ENCODE assay signal across 3 cellular contexts in the genomic region with DNA sequence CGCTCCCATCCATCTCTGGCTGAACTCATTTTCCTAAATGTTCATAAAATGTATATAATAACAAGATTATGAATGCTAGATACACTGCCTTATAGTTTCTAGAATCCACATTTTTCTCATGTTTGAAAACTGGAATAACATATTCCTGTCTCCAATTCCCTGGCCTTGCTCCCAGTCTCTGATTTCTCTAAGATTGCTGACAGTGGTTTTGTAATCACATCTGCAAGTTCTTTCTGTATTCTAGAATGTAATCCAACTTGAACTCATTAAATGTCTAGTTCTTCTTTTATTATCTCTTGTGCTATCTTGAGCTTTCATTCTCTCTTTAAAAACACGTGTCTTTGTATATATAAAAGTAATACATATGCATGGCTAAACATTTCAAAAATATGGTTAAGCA.
A peak's percentile ranks its signal among the peaks of the same experiment; 100 is the strongest.
TF ChIP-seq lines count a peak whose summit lies in the region.

No MANE protein-coding gene starts in this region.

TF ChIP-seq in SK-N-SH, 30 proteins besides CTCF, POLR2A, EP300 and RAD21:
- TF ChIP-seq JUND (IDR thresholded peaks at IDR 0.05): 0 out of 2 replicates have a peak, but pooled peaks have one; percentile 13
- TF ChIP-seq, protein P1, sequence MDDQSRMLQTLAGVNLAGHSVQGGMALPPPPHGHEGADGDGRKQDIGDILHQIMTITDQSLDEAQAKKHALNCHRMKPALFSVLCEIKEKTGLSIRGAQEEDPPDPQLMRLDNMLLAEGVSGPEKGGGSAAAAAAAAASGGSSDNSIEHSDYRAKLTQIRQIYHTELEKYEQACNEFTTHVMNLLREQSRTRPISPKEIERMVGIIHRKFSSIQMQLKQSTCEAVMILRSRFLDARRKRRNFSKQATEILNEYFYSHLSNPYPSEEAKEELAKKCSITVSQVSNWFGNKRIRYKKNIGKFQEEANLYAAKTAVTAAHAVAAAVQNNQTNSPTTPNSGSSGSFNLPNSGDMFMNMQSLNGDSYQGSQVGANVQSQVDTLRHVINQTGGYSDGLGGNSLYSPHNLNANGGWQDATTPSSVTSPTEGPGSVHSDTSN (IDR thresholded peaks at IDR 0.05): no peak
- TF ChIP-seq NFIC (IDR thresholded peaks at IDR 0.05; ENCODE audit: borderline replicate concordance): peak; percentile 20; the same call in 1 of the 2 replicates
- TF ChIP-seq TCF12 (IDR thresholded peaks at IDR 0.05): peak; percentile 54
- TF ChIP-seq TAF1 (IDR thresholded peaks at IDR 0.05; ENCODE audit: borderline replicate concordance, low read depth, low read length): no peak

TF ChIP-seq in SK-N-SH treated with all-trans-retinoic acid at 6 μM for 48 hours, 23 proteins besides CTCF, POLR2A, EP300 and RAD21 (continues in another document):
- TF ChIP-seq ZNF8 (CRISPR knock-in tag; IDR thresholded peaks at IDR 0.05): no peak
- TF ChIP-seq ZNF565 (CRISPR knock-in tag; conservative IDR thresholded peaks at IDR 0.05; ENCODE audit: low read depth): no peak
- no peak for TF ChIP-seq GLIS3 (CRISPR knock-in tag; IDR thresholded peaks at IDR 0.05)
- TF ChIP-seq ZC3H10 (CRISPR knock-in tag; IDR thresholded peaks at IDR 0.05): no peak
- TF ChIP-seq ARNTL (CRISPR knock-in tag; IDR thresholded peaks at IDR 0.05; ENCODE audit: borderline replicate concordance, low read depth): no peak
- no peak for TF ChIP-seq ISL1 (CRISPR knock-in tag; IDR thresholded peaks at IDR 0.05)
- TF ChIP-seq TOX (CRISPR knock-in tag; IDR thresholded peaks at IDR 0.05; ENCODE audit: borderline replicate concordance): no peak
- TF ChIP-seq, protein P2, sequence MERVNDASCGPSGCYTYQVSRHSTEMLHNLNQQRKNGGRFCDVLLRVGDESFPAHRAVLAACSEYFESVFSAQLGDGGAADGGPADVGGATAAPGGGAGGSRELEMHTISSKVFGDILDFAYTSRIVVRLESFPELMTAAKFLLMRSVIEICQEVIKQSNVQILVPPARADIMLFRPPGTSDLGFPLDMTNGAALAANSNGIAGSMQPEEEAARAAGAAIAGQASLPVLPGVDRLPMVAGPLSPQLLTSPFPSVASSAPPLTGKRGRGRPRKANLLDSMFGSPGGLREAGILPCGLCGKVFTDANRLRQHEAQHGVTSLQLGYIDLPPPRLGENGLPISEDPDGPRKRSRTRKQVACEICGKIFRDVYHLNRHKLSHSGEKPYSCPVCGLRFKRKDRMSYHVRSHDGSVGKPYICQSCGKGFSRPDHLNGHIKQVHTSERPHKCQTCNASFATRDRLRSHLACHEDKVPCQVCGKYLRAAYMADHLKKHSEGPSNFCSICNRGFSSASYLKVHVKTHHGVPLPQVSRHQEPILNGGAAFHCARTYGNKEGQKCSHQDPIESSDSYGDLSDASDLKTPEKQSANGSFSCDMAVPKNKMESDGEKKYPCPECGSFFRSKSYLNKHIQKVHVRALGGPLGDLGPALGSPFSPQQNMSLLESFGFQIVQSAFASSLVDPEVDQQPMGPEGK (CRISPR knock-in tag; IDR thresholded peaks at IDR 0.05; ENCODE audit: borderline replicate concordance): no peak
- TF ChIP-seq, protein P3, sequence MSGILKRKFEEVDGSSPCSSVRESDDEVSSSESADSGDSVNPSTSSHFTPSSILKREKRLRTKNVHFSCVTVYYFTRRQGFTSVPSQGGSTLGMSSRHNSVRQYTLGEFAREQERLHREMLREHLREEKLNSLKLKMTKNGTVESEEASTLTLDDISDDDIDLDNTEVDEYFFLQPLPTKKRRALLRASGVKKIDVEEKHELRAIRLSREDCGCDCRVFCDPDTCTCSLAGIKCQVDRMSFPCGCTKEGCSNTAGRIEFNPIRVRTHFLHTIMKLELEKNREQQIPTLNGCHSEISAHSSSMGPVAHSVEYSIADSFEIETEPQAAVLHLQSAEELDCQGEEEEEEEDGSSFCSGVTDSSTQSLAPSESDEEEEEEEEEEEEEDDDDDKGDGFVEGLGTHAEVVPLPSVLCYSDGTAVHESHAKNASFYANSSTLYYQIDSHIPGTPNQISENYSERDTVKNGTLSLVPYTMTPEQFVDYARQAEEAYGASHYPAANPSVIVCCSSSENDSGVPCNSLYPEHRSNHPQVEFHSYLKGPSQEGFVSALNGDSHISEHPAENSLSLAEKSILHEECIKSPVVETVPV (CRISPR knock-in tag; IDR thresholded peaks at IDR 0.05): no peak
- no peak for TF ChIP-seq PPARA (CRISPR knock-in tag; IDR thresholded peaks at IDR 0.05; ENCODE audit: borderline replicate concordance)
- no peak for TF ChIP-seq ZFP30 (CRISPR knock-in tag; IDR thresholded peaks at IDR 0.05)
- TF ChIP-seq, protein P4, sequence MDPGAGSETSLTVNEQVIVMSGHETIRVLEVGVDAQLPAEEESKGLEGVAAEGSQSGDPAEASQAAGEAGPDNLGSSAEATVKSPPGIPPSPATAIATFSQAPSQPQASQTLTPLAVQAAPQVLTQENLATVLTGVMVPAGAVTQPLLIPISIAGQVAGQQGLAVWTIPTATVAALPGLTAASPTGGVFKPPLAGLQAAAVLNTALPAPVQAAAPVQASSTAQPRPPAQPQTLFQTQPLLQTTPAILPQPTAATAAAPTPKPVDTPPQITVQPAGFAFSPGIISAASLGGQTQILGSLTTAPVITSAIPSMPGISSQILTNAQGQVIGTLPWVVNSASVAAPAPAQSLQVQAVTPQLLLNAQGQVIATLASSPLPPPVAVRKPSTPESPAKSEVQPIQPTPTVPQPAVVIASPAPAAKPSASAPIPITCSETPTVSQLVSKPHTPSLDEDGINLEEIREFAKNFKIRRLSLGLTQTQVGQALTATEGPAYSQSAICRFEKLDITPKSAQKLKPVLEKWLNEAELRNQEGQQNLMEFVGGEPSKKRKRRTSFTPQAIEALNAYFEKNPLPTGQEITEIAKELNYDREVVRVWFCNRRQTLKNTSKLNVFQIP (CRISPR knock-in tag; IDR thresholded peaks at IDR 0.05; ENCODE audit: borderline replicate concordance, low read depth): no peak
- no peak for TF ChIP-seq ZNF70 (CRISPR knock-in tag; IDR thresholded peaks at IDR 0.05)
- no peak for TF ChIP-seq OSR1 (CRISPR knock-in tag; IDR thresholded peaks at IDR 0.05)
- no peak for TF ChIP-seq BACH2 (CRISPR knock-in tag; IDR thresholded peaks at IDR 0.05; ENCODE audit: borderline replicate concordance)
- TF ChIP-seq, protein P5, sequence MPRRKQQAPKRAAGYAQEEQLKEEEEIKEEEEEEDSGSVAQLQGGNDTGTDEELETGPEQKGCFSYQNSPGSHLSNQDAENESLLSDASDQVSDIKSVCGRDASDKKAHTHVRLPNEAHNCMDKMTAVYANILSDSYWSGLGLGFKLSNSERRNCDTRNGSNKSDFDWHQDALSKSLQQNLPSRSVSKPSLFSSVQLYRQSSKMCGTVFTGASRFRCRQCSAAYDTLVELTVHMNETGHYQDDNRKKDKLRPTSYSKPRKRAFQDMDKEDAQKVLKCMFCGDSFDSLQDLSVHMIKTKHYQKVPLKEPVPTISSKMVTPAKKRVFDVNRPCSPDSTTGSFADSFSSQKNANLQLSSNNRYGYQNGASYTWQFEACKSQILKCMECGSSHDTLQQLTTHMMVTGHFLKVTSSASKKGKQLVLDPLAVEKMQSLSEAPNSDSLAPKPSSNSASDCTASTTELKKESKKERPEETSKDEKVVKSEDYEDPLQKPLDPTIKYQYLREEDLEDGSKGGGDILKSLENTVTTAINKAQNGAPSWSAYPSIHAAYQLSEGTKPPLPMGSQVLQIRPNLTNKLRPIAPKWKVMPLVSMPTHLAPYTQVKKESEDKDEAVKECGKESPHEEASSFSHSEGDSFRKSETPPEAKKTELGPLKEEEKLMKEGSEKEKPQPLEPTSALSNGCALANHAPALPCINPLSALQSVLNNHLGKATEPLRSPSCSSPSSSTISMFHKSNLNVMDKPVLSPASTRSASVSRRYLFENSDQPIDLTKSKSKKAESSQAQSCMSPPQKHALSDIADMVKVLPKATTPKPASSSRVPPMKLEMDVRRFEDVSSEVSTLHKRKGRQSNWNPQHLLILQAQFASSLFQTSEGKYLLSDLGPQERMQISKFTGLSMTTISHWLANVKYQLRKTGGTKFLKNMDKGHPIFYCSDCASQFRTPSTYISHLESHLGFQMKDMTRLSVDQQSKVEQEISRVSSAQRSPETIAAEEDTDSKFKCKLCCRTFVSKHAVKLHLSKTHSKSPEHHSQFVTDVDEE (CRISPR knock-in tag; IDR thresholded peaks at IDR 0.05): no peak
- TF ChIP-seq CSDC2 (CRISPR knock-in tag; IDR thresholded peaks at IDR 0.05): no peak
- TF ChIP-seq RARB (CRISPR knock-in tag; IDR thresholded peaks at IDR 0.05): no peak

TF ChIP-seq in WTC11, 78 proteins besides CTCF, POLR2A, EP300 and RAD21:
- no peak for TF ChIP-seq JAZF1 (CRISPR knock-in tag; IDR thresholded peaks at IDR 0.05)
- TF ChIP-seq, protein P6, sequence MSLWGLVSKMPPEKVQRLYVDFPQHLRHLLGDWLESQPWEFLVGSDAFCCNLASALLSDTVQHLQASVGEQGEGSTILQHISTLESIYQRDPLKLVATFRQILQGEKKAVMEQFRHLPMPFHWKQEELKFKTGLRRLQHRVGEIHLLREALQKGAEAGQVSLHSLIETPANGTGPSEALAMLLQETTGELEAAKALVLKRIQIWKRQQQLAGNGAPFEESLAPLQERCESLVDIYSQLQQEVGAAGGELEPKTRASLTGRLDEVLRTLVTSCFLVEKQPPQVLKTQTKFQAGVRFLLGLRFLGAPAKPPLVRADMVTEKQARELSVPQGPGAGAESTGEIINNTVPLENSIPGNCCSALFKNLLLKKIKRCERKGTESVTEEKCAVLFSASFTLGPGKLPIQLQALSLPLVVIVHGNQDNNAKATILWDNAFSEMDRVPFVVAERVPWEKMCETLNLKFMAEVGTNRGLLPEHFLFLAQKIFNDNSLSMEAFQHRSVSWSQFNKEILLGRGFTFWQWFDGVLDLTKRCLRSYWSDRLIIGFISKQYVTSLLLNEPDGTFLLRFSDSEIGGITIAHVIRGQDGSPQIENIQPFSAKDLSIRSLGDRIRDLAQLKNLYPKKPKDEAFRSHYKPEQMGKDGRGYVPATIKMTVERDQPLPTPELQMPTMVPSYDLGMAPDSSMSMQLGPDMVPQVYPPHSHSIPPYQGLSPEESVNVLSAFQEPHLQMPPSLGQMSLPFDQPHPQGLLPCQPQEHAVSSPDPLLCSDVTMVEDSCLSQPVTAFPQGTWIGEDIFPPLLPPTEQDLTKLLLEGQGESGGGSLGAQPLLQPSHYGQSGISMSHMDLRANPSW (CRISPR knock-in tag; conservative IDR thresholded peaks at IDR 0.05; ENCODE audit: low read depth): no peak
